In the genomic region with DNA sequence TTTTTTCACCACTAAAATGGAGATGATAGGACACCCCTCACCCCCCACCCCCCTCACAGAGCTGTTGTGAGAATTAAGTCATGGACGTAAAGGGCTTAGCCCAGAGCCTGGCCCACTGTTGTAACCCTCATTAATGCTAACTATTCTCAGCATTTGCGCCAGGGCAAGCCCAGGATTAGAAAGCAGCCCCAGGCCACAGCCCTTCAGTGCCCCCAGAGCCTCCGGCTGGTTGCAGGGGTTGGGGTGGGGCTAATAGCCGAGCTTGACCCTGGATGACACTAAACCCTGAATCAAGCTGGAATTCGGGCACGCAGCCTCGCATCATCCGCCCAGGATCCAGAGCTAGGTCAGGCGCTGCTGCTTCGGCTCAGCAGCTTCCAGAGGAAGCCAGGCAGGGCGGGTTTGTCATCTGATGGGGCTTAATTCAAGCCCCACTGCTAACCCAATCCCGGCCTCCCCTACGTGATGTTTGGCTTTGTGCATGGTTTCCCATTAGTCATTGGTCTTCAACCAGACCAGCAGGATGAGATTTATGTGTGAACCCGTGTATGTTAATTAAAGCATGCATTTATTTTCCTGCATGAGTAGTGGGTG, we compare ENCODE assay signal across 8 cellular contexts. TPM values are rescaled to one million over a fixed set of nuclear protein-coding genes. Genes with fewer than 3 reads are reported as not detected.
DNase-seq lines count a peak whose midpoint lies in the region; ATAC-seq and TF ChIP-seq lines count a peak whose summit lies in the region.

No MANE protein-coding gene starts in this region.

- DNase-seq in activated naive CD4-positive, alpha-beta T cell treated with anti-CD3 and anti-CD28 coated beads for 36 hours = no peak
- no peak for DNase-seq in activated naive CD4-positive, alpha-beta T cell treated with anti-CD3 and anti-CD28 coated beads, Interleukin-2, amount 50 U/mL, for 16 hours
- no peak for DNase-seq in activated CD8-positive, alpha-beta T cell treated with anti-CD3 and anti-CD28 coated beads, Interleukin-2, amount 10 ng/mL, durations not matched to agents 7 days and 5 days
- DNase-seq in Right ventricle myocardium superior (peak; percentile 68), progenitor cell of endocrine pancreas (ENCODE audit: low spot score, unreplicated experiment) (no peak), occipital lobe (lab: John Stamatoyannopoulos, UW) (no peak), CD1c-positive myeloid dendritic cell (ENCODE audit: extremely low spot score) (no peak), NCI-H146 (lab: John Stamatoyannopoulos, UW) (no peak)

- ATAC-seq in activated CD8-positive, alpha-beta T cell treated with anti-CD3 and anti-CD28 coated beads, Interleukin-2, amount 10 ng/mL, durations not matched to agents 7 days and 5 days = no peak
- ATAC-seq in Right ventricle myocardium superior (ENCODE audit: poor library complexity) = peak; percentile 7

- TF ChIP-seq CTCF in progenitor cell of endocrine pancreas (IDR thresholded peaks at IDR 0.05; ENCODE audit: unreplicated experiment) = no peak

- intact Hi-C loops in activated naive CD4-positive, alpha-beta T cell treated with anti-CD3 and anti-CD28 coated beads for 36 hours (cut with micrococcal nuclease) = loop anchor here (2.0 kb wide), 1 partner anchor 405 kb away; no protein-coding TSS in a partner anchor
- intact Hi-C loops in Right ventricle myocardium superior (cut with DNase I) = loop anchor here (10.0 kb wide), 1 partner anchor 91 kb away; no protein-coding TSS in a partner anchor

- peak overlapping the region; percentile 82 for H3K4me3 Mint-ChIP-seq in activated naive CD4-positive, alpha-beta T cell treated with anti-CD3 and anti-CD28 coated beads for 36 hours
- H3K4me3 Mint-ChIP-seq in activated CD8-positive, alpha-beta T cell treated with anti-CD3 and anti-CD28 coated beads, Interleukin-2, amount 10 ng/mL, durations not matched to agents 7 days and 5 days = peak overlapping the region; percentile 78
- peak overlapping the region; percentile 84 for H3K4me3 Mint-ChIP-seq in progenitor cell of endocrine pancreas (ENCODE audit: low read depth)

- H3K27ac Mint-ChIP-seq in activated naive CD4-positive, alpha-beta T cell treated with anti-CD3 and anti-CD28 coated beads for 36 hours = no peak overlapping the region
- H3K27ac Mint-ChIP-seq in activated CD8-positive, alpha-beta T cell treated with anti-CD3 and anti-CD28 coated beads, Interleukin-2, amount 10 ng/mL, durations not matched to agents 7 days and 5 days = no peak overlapping the region
- H3K27ac Mint-ChIP-seq in progenitor cell of endocrine pancreas = peak overlapping the region; percentile 91

- POLR2A ChIA-PET in activated CD8-positive, alpha-beta T cell treated with anti-CD3 and anti-CD28 coated beads, Interleukin-2, amount 10 ng/mL, durations not matched to agents 7 days and 5 days (lab: Charles Lee) = interaction anchor here (1.2 kb wide), 1 partner anchor 406 kb away, joined by 3 read pairs; no protein-coding TSS in a partner anchor

- H3K27me3 Mint-ChIP-seq in activated naive CD4-positive, alpha-beta T cell treated with anti-CD3 and anti-CD28 coated beads for 36 hours (ENCODE audit: low read depth) = no peaks in the 10 kb centered on the region
- no peaks in the 10 kb centered on the region for H3K27me3 Mint-ChIP-seq in activated CD8-positive, alpha-beta T cell treated with anti-CD3 and anti-CD28 coated beads, Interleukin-2, amount 10 ng/mL, durations not matched to agents 7 days and 5 days (ENCODE audit: low read depth)
- no peaks in the 10 kb centered on the region for H3K27me3 Mint-ChIP-seq in progenitor cell of endocrine pancreas

- CTCF ChIA-PET in activated naive CD4-positive, alpha-beta T cell treated with anti-CD3 and anti-CD28 coated beads for 36 hours (lab: Charles Lee) = interaction anchor here (0.6 to 1.4 kb wide), 4 partner anchors 11 to 96 kb away, joined by 3 to 4 read pairs (median 4); no protein-coding TSS in a partner anchor
- CTCF ChIA-PET in activated CD8-positive, alpha-beta T cell treated with anti-CD3 and anti-CD28 coated beads, Interleukin-2, amount 10 ng/mL, durations not matched to agents 7 days and 5 days (lab: Charles Lee) = interaction anchor here (1.2 to 1.5 kb wide), 3 partner anchors 9 to 345 kb away, joined by 3 to 6 read pairs (median 3); no protein-coding TSS in a partner anchor

- no peaks in the 10 kb centered on the region for H3K9me3 Mint-ChIP-seq in activated naive CD4-positive, alpha-beta T cell treated with anti-CD3 and anti-CD28 coated beads for 36 hours
- H3K9me3 Mint-ChIP-seq in activated CD8-positive, alpha-beta T cell treated with anti-CD3 and anti-CD28 coated beads, Interleukin-2, amount 10 ng/mL, durations not matched to agents 7 days and 5 days (ENCODE audit: insufficient read depth) = no peaks in the 10 kb centered on the region
- no peaks in the 10 kb centered on the region for H3K9me3 Mint-ChIP-seq in progenitor cell of endocrine pancreas (ENCODE audit: low read depth)

- no peaks in the 10 kb centered on the region for H3K36me3 Mint-ChIP-seq in activated naive CD4-positive, alpha-beta T cell treated with anti-CD3 and anti-CD28 coated beads for 36 hours (ENCODE audit: low read depth)
- H3K36me3 Mint-ChIP-seq in activated CD8-positive, alpha-beta T cell treated with anti-CD3 and anti-CD28 coated beads, Interleukin-2, amount 10 ng/mL, durations not matched to agents 7 days and 5 days (ENCODE audit: low read depth) = no peaks in the 10 kb centered on the region
- H3K36me3 Mint-ChIP-seq in progenitor cell of endocrine pancreas (ENCODE audit: insufficient read depth) = no peaks in the 10 kb centered on the region

- H3K4me1 Mint-ChIP-seq in activated naive CD4-positive, alpha-beta T cell treated with anti-CD3 and anti-CD28 coated beads for 36 hours (ENCODE audit: low read depth) = peaks cover 32% of the 10 kb centered on the region
- peaks cover 34% of the 10 kb centered on the region for H3K4me1 Mint-ChIP-seq in activated CD8-positive, alpha-beta T cell treated with anti-CD3 and anti-CD28 coated beads, Interleukin-2, amount 10 ng/mL, durations not matched to agents 7 days and 5 days (ENCODE audit: low read depth)
- H3K4me1 Mint-ChIP-seq in progenitor cell of endocrine pancreas (ENCODE audit: low read depth) = peaks cover 36% of the 10 kb centered on the region

RNA-seq across cellular contexts. Expression of a gene that starts 1.2 kb away (rescaled TPM):
- total RNA-seq in activated naive CD4-positive, alpha-beta T cell treated with anti-CD3 and anti-CD28 coated beads for 36 hours = 1 to 10 TPM; 3.8 TPM
- 1 to 10 TPM; 6.3 to 6.7 TPM for total RNA-seq in activated CD8-positive, alpha-beta T cell treated with anti-CD3 and anti-CD28 coated beads, Interleukin-2, amount 10 ng/mL, durations not matched to agents 7 days and 5 days
- total RNA-seq in Right ventricle myocardium superior = 18.2 TPM
- 22.1 and 23.4 TPM in 2 replicates for total RNA-seq in progenitor cell of endocrine pancreas
- 58.8 TPM for total RNA-seq in occipital lobe
